ENCODE assay signal across 16 cellular contexts in genomic region chr5:44807269-44807668, GRCh38. TPM values are rescaled to one million over a fixed set of nuclear protein-coding genes. Genes with fewer than 3 reads are reported as not detected.
DNase-seq lines count a peak whose midpoint lies in the region; ATAC-seq and TF ChIP-seq lines count a peak whose summit lies in the region.
"Had no signal": no experiment of that assay in that cellular context is flagged by ENCODE, and none has a peak within 500 bp of the region (broad histone marks: within the 10 kb centered on the region; RNA-seq: fewer than 3 reads in every experiment).

No MANE protein-coding gene starts in this region.

- TF ChIP-seq CTCF in RWPE1 (conservative IDR thresholded peaks at IDR 0.05; ENCODE audit: low read depth) = no peak
- TF ChIP-seq CTCF in foreskin keratinocyte (conservative IDR thresholded peaks at IDR 0.05) = no peak

- POLR2A ChIA-PET in RWPE1 (lab: Yijun Ruan, JAX; ENCODE audit: low non-redundant PET) = no interaction called here

- DNase-seq in Caki2 (ENCODE audit: low read depth) (peak; percentile 2), HPDE6-E6E7 (ENCODE audit: extremely low spot score) (peak; percentile 41), RWPE1 (ENCODE audit: low spot score) (peak; percentile 35), foreskin keratinocyte (peak; percentile 32 to 62), SKM-1 treated with dmso at 0.1 percent for 144 hours (lab: John Stamatoyannopoulos, UW; ENCODE audit: unreplicated experiment) (no peak), NCI-H1417 treated with DMSO at 0.1 percent for 48 hours (lab: John Stamatoyannopoulos, UW) (no peak), UCSD-AML1 (lab: John Stamatoyannopoulos, UW; ENCODE audit: unreplicated experiment) (no peak), DMS79 treated with DMSO at 0.1 percent for 48 hours (lab: John Stamatoyannopoulos, UW) (no peak)
- DNase-seq: activated CD4-positive, alpha-beta T cell treated with anti-CD3 and anti-CD28 coated beads, Interleukin-2, amount 10 ng/mL, durations not matched to agents 24 days and 14 days; activated T-cell treated with anti-CD3 and anti-CD28 coated beads, Interleukin-2, amount 50 U/mL, for 1 hour; DMS79; left lung; MV-4-11; RPMI8226 had no signal

- ATAC-seq in foreskin keratinocyte = peak; percentile 44
- ATAC-seq: left lung had no signal

- H3K27me3 ChIP-seq in foreskin keratinocyte = no peaks in the 10 kb centered on the region
- H3K27me3 ChIP-seq: hepatocyte, left lung had no signal

- CTCF ChIA-PET in RWPE1 (lab: Yijun Ruan, JAX) = interaction anchor here (0.5 to 0.7 kb wide), 2 partner anchors 279 to 1078 kb away, joined by 3 read pairs; no protein-coding TSS in a partner anchor

- H3K27ac ChIP-seq in RWPE1 = no peak overlapping the region
- peak overlapping the region; percentile 35 for H3K27ac ChIP-seq in foreskin keratinocyte
- H3K27ac ChIP-seq: hepatocyte, left lung, thoracic aorta had no signal

- peaks cover 10% of the 10 kb centered on the region for H3K4me1 ChIP-seq in foreskin keratinocyte

- in situ Hi-C loops in Caki2 (cut with HindIII; ENCODE audit: low pct_unique_long_range_greater_than_20kb, low sequenced_read_pairs) = no loop called here

RNA-seq across cellular contexts. Expression of gene MRPS30, which starts 1.5 kb away (rescaled TPM):
- 28.9 and 34.9 TPM in 2 replicates for total RNA-seq in Caki2 (2014; rRNA removed; shearing (Covaris generic); ENCODE audit: low replicate concordance)
- 46.0 and 48.6 TPM in 2 replicates for total RNA-seq in foreskin keratinocyte
- polyA plus RNA-seq in foreskin keratinocyte = 28.4 and 34.3 TPM in 2 replicates

Comparison
In these comparisons a context has a peak if more than half of its experiments do, and no peak if none do; other contexts are left out.
1. DNase-seq: peak in Caki2 (single experiment), HPDE6-E6E7 (single experiment), RWPE1 (single experiment) and foreskin keratinocyte (2 of 2); none in SKM-1 treated with dmso at 0.1 percent for 144 hours (single experiment), NCI-H1417 treated with DMSO at 0.1 percent for 48 hours (single experiment), UCSD-AML1 (single experiment) and DMS79 treated with DMSO at 0.1 percent for 48 hours (single experiment).